1 cellular context compared by ENCODE assay signal in genomic region chr5:146446861-146447733, GRCh38.
TF ChIP-seq lines count a peak whose summit lies in the region.

Gene TCERG1, plus strand, starts transcription at chr5:146447333. Its CDS starts 17 bp downstream, at chr5:146447350.

TF ChIP-seq in HepG2, 621 proteins besides CTCF, POLR2A, EP300 and RAD21 (continued from another document and continues in another):
- TF ChIP-seq ZNF83 (CRISPR knock-in tag; IDR thresholded peaks at IDR 0.05; ENCODE audit: borderline replicate concordance) = 0 out of 2 replicates have a peak, but pooled peaks have one; percentile 39
- no peak for TF ChIP-seq ZNF510 (CRISPR knock-in tag; IDR thresholded peaks at IDR 0.05; ENCODE audit: low read depth)
- TF ChIP-seq ZHX1 (CRISPR knock-in tag; IDR thresholded peaks at IDR 0.05; ENCODE audit: low read depth) = peak; percentile 78; the same call in 1 of the 2 replicates
- peak; percentile 49; the same call in 1 of the 2 replicates for TF ChIP-seq RCOR2 (CRISPR knock-in tag; IDR thresholded peaks at IDR 0.05)
- no peak for TF ChIP-seq ZNF460 (CRISPR knock-in tag; IDR thresholded peaks at IDR 0.05; ENCODE audit: borderline replicate concordance)
- TF ChIP-seq ZNF672 (CRISPR knock-in tag; IDR thresholded peaks at IDR 0.05) = no peak
- TF ChIP-seq ZNF703 (CRISPR knock-in tag; IDR thresholded peaks at IDR 0.05; ENCODE audit: borderline replicate concordance) = peak; percentile 57; the same call in 1 of the 2 replicates
- TF ChIP-seq, protein P1, sequence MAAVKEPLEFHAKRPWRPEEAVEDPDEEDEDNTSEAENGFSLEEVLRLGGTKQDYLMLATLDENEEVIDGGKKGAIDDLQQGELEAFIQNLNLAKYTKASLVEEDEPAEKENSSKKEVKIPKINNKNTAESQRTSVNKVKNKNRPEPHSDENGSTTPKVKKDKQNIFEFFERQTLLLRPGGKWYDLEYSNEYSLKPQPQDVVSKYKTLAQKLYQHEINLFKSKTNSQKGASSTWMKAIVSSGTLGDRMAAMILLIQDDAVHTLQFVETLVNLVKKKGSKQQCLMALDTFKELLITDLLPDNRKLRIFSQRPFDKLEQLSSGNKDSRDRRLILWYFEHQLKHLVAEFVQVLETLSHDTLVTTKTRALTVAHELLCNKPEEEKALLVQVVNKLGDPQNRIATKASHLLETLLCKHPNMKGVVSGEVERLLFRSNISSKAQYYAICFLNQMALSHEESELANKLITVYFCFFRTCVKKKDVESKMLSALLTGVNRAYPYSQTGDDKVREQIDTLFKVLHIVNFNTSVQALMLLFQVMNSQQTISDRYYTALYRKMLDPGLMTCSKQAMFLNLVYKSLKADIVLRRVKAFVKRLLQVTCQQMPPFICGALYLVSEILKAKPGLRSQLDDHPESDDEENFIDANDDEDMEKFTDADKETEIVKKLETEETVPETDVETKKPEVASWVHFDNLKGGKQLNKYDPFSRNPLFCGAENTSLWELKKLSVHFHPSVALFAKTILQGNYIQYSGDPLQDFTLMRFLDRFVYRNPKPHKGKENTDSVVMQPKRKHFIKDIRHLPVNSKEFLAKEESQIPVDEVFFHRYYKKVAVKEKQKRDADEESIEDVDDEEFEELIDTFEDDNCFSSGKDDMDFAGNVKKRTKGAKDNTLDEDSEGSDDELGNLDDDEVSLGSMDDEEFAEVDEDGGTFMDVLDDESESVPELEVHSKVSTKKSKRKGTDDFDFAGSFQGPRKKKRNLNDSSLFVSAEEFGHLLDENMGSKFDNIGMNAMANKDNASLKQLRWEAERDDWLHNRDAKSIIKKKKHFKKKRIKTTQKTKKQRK (IDR thresholded peaks at IDR 0.05; ENCODE audit: low read length) = peak; percentile 93
- TF ChIP-seq MAFK (conservative IDR thresholded peaks at IDR 0.05 in 1 of 2, IDR thresholded peaks at IDR 0.05 in 1 of 2; ENCODE audit: low read length in 2 of 2) = no peak
- TF ChIP-seq, protein P2, sequence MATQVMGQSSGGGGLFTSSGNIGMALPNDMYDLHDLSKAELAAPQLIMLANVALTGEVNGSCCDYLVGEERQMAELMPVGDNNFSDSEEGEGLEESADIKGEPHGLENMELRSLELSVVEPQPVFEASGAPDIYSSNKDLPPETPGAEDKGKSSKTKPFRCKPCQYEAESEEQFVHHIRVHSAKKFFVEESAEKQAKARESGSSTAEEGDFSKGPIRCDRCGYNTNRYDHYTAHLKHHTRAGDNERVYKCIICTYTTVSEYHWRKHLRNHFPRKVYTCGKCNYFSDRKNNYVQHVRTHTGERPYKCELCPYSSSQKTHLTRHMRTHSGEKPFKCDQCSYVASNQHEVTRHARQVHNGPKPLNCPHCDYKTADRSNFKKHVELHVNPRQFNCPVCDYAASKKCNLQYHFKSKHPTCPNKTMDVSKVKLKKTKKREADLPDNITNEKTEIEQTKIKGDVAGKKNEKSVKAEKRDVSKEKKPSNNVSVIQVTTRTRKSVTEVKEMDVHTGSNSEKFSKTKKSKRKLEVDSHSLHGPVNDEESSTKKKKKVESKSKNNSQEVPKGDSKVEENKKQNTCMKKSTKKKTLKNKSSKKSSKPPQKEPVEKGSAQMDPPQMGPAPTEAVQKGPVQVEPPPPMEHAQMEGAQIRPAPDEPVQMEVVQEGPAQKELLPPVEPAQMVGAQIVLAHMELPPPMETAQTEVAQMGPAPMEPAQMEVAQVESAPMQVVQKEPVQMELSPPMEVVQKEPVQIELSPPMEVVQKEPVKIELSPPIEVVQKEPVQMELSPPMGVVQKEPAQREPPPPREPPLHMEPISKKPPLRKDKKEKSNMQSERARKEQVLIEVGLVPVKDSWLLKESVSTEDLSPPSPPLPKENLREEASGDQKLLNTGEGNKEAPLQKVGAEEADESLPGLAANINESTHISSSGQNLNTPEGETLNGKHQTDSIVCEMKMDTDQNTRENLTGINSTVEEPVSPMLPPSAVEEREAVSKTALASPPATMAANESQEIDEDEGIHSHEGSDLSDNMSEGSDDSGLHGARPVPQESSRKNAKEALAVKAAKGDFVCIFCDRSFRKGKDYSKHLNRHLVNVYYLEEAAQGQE (IDR thresholded peaks at IDR 0.05; ENCODE audit: borderline replicate concordance in 1 of 2, low read depth in 1 of 2, low read length in 2 of 2) = peak in 1 of 2 experiments; percentile 36; a peak in 1 of 4 replicates
- no peak; the same call in 1 of the 2 replicates for TF ChIP-seq MTF2 (CRISPR knock-in tag; IDR thresholded peaks at IDR 0.05; ENCODE audit: borderline replicate concordance)
- no peak for TF ChIP-seq ARID3A (IDR thresholded peaks at IDR 0.05; ENCODE audit: low read depth, low read length)
- no peak for TF ChIP-seq ZNF138 (CRISPR knock-in tag; IDR thresholded peaks at IDR 0.05; ENCODE audit: low read depth)
- TF ChIP-seq ZNF333 (CRISPR knock-in tag; IDR thresholded peaks at IDR 0.05; ENCODE audit: borderline replicate concordance) = no peak; the same call in 1 of the 2 replicates
- TF ChIP-seq, protein P3, sequence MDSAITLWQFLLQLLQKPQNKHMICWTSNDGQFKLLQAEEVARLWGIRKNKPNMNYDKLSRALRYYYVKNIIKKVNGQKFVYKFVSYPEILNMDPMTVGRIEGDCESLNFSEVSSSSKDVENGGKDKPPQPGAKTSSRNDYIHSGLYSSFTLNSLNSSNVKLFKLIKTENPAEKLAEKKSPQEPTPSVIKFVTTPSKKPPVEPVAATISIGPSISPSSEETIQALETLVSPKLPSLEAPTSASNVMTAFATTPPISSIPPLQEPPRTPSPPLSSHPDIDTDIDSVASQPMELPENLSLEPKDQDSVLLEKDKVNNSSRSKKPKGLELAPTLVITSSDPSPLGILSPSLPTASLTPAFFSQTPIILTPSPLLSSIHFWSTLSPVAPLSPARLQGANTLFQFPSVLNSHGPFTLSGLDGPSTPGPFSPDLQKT (CRISPR knock-in tag; IDR thresholded peaks at IDR 0.05; ENCODE audit: borderline replicate concordance) = no peak
- no peak for TF ChIP-seq ZNF101 (CRISPR knock-in tag; IDR thresholded peaks at IDR 0.05; ENCODE audit: borderline replicate concordance, low read depth)
- peak; percentile 38; the same call in 1 of the 2 replicates for TF ChIP-seq ZNF652 (CRISPR knock-in tag; IDR thresholded peaks at IDR 0.05; ENCODE audit: borderline replicate concordance, low read depth)
- TF ChIP-seq MAF1 (CRISPR knock-in tag; IDR thresholded peaks at IDR 0.05; ENCODE audit: borderline replicate concordance) = peak; percentile 86; the same call in 1 of the 2 replicates
- no peak for TF ChIP-seq SNAPC4 (CRISPR knock-in tag; IDR thresholded peaks at IDR 0.05)
- TF ChIP-seq ZNF616 (CRISPR knock-in tag; IDR thresholded peaks at IDR 0.05; ENCODE audit: low read depth) = no peak
- no peak; the same call in 1 of the 2 replicates for TF ChIP-seq RARG (CRISPR knock-in tag; IDR thresholded peaks at IDR 0.05; ENCODE audit: low read depth)
- no peak for TF ChIP-seq AGO1 (IDR thresholded peaks at IDR 0.05; ENCODE audit: low read depth, low read length, poor library complexity, severe bottlenecking)
- peak; percentile 54; the same call in 1 of the 2 replicates for TF ChIP-seq ZNF747 (CRISPR knock-in tag; IDR thresholded peaks at IDR 0.05; ENCODE audit: borderline replicate concordance)
- no peak for TF ChIP-seq NR2F2 (IDR thresholded peaks at IDR 0.05; ENCODE audit: borderline replicate concordance, low read depth)
- TF ChIP-seq XBP1 (CRISPR knock-in tag; IDR thresholded peaks at IDR 0.05) = no peak
- TF ChIP-seq ZNF264 (CRISPR knock-in tag; IDR thresholded peaks at IDR 0.05) = 0 out of 2 replicates have a peak, but pooled peaks have one; percentile 52
- no peak for TF ChIP-seq ZNF619 (CRISPR knock-in tag; IDR thresholded peaks at IDR 0.05)
- no peak for TF ChIP-seq TBX3 (IDR thresholded peaks at IDR 0.05; ENCODE audit: borderline replicate concordance)
- TF ChIP-seq ZBTB42 (CRISPR knock-in tag; IDR thresholded peaks at IDR 0.05) = no peak
- TF ChIP-seq ZNF562 (CRISPR knock-in tag; IDR thresholded peaks at IDR 0.05; ENCODE audit: borderline replicate concordance) = no peak
- TF ChIP-seq HMGA1 (CRISPR knock-in tag; conservative IDR thresholded peaks at IDR 0.05) = no peak
- 0 out of 2 replicates have a peak, but pooled peaks have one; percentile 45 for TF ChIP-seq POLR2AphosphoS2 (IDR thresholded peaks at IDR 0.05; ENCODE audit: low read depth, low read length)
- no peak for TF ChIP-seq ZNF30 (CRISPR knock-in tag; IDR thresholded peaks at IDR 0.05)
- peak; percentile 89 for TF ChIP-seq MYC (CRISPR knock-in tag; IDR thresholded peaks at IDR 0.05; ENCODE audit: borderline replicate concordance)
- TF ChIP-seq, protein P4, sequence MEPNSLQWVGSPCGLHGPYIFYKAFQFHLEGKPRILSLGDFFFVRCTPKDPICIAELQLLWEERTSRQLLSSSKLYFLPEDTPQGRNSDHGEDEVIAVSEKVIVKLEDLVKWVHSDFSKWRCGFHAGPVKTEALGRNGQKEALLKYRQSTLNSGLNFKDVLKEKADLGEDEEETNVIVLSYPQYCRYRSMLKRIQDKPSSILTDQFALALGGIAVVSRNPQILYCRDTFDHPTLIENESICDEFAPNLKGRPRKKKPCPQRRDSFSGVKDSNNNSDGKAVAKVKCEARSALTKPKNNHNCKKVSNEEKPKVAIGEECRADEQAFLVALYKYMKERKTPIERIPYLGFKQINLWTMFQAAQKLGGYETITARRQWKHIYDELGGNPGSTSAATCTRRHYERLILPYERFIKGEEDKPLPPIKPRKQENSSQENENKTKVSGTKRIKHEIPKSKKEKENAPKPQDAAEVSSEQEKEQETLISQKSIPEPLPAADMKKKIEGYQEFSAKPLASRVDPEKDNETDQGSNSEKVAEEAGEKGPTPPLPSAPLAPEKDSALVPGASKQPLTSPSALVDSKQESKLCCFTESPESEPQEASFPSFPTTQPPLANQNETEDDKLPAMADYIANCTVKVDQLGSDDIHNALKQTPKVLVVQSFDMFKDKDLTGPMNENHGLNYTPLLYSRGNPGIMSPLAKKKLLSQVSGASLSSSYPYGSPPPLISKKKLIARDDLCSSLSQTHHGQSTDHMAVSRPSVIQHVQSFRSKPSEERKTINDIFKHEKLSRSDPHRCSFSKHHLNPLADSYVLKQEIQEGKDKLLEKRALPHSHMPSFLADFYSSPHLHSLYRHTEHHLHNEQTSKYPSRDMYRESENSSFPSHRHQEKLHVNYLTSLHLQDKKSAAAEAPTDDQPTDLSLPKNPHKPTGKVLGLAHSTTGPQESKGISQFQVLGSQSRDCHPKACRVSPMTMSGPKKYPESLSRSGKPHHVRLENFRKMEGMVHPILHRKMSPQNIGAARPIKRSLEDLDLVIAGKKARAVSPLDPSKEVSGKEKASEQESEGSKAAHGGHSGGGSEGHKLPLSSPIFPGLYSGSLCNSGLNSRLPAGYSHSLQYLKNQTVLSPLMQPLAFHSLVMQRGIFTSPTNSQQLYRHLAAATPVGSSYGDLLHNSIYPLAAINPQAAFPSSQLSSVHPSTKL (CRISPR knock-in tag; IDR thresholded peaks at IDR 0.05) = peak; percentile 54; the same call in 1 of the 2 replicates
- TF ChIP-seq PRPF4 (IDR thresholded peaks at IDR 0.05; ENCODE audit: low read depth, low read length, poor library complexity, severe bottlenecking) = no peak
